30 cellular contexts compared by ENCODE assay signal in genomic region chr3:117977504-117978228, GRCh38.
"Had no signal": no experiment of that assay in that cellular context is flagged by ENCODE, and none has a peak within 500 bp of the region (broad histone marks: within the 10 kb centered on the region; RNA-seq: fewer than 3 reads in every experiment).

No MANE protein-coding gene starts in this region.

- H3K27ac ChIP-seq: adrenal gland, body of pancreas, brain microvascular endothelial cell, breast epithelium, VCaP had no signal

- H3K9me3 ChIP-seq: adrenal gland, body of pancreas, breast epithelium had no signal

- H3K27me3 ChIP-seq: adrenal gland, body of pancreas, brain microvascular endothelial cell, breast epithelium had no signal

- DNase-seq: activated B cell treated with CpG ODN at 0.5 μM for 24 hours; activated CD4-positive, alpha-beta memory T cell treated with anti-CD3 and anti-CD28 coated beads for 36 hours; activated CD4-positive, alpha-beta T cell treated with anti-CD3 and anti-CD28 coated beads for 4 hours; activated CD4-positive, alpha-beta T cell treated with anti-CD3 and anti-CD28 coated beads, Interleukin-2, amount 10 ng/mL, durations not matched to agents 24 days and 14 days; activated CD4-positive, alpha-beta T cell treated with anti-CD3 and anti-CD28 coated beads, Interleukin-2, amount 50 U/mL, for 1 hour; activated CD4-positive, alpha-beta T cell treated with anti-CD3 and anti-CD28 coated beads, Interleukin-2, amount 50 U/mL, for 4 hours; activated CD4-positive, CD25-positive, alpha-beta regulatory T cell treated with anti-CD3 and anti-CD28 coated beads, Interleukin-2, amount 50 U/mL, for 72 hours; activated CD8-positive, alpha-beta memory T cell treated with anti-CD3 and anti-CD28 coated beads, Interleukin-2, amount 50 U/mL, for 4 hours; activated CD8-positive, alpha-beta T cell treated with anti-CD3 and anti-CD28 coated beads for 36 hours; activated effector memory CD4-positive, alpha-beta T cell treated with anti-CD3 and anti-CD28 coated beads, Interleukin-2, amount 50 U/mL, for 16 hours; activated gamma-delta T cell treated with Interleukin-2 at 50 U/mL for 16 hours; activated naive CD4-positive, alpha-beta T cell; activated naive CD4-positive, alpha-beta T cell treated with anti-CD3 and anti-CD28 coated beads for 36 hours; activated naive CD4-positive, alpha-beta T cell treated with anti-CD3 and anti-CD28 coated beads, Interleukin-2, amount 50 U/mL, for 16 hours; activated naive CD8-positive, alpha-beta T cell treated with anti-CD3 and anti-CD28 coated beads for 36 hours; activated T-cell treated with anti-CD3 and anti-CD28 coated beads for 4 hours; activated T-cell treated with anti-CD3 and anti-CD28 coated beads, Interleukin-2, amount 50 U/mL, for 1 hour; activated T-cell treated with anti-CD3 and anti-CD28 coated beads, Interleukin-2, amount 50 U/mL, for 4 hours; activated T-cell treated with anti-CD3 and anti-CD28 coated beads, Interleukin-2, amount 50 U/mL, for 72 hours; adrenal gland; amniotic stem cell; aorta; body of pancreas; brain microvascular endothelial cell; central memory CD4-positive, alpha-beta T cell; T-helper 9 cell had no signal

- ATAC-seq: activated CD8-positive, alpha-beta T cell treated with anti-CD3 and anti-CD28 coated beads for 36 hours; activated naive CD4-positive, alpha-beta T cell treated with anti-CD3 and anti-CD28 coated beads, Interleukin-2, amount 50 U/mL, for 72 hours; activated T-cell treated with anti-CD3 and anti-CD28 coated beads, Interleukin-2, amount 50 U/mL, for 4 hours; activated T-cell treated with anti-CD3 and anti-CD28 coated beads, Interleukin-2, amount 50 U/mL, for 72 hours; activated T-helper 17 cell treated with anti-CD3 and anti-CD28 coated beads, Interleukin-2, amount 50 U/mL, for 72 hours; body of pancreas had no signal

- H3K4me3 ChIP-seq: adrenal gland, body of pancreas, breast epithelium had no signal

- H3K36me3 ChIP-seq: adrenal gland, brain microvascular endothelial cell, breast epithelium had no signal

- H3K4me1 ChIP-seq: adrenal gland, body of pancreas, breast epithelium had no signal
